35 cellular contexts compared by ENCODE assay signal in the genomic region with DNA sequence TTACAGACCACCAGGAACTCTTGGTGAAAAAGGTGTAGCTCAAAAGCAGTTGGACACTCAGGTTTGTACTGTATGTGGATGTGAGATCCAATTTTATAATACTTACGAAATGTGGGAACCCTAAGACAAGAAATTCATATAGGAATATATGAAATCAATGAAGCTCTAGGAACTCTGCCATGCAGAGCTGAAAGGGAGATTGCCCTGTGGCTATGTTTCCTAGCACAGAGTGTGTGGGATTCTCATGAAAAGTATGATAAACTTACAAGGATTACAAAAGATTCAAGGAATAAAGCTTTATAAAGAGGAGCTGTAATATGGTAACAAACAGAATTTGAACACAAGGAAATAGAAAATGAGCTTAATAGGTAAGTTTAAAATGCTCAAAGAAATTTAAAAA.
DNase-seq lines count a peak whose midpoint lies in the region; ATAC-seq, FAIRE-seq and TF ChIP-seq lines count a peak whose summit lies in the region.
"Had no signal": no experiment of that assay in that cellular context is flagged by ENCODE, and none has a peak within 500 bp of the region (broad histone marks: within the 10 kb centered on the region; RNA-seq: fewer than 3 reads in every experiment).

No MANE protein-coding gene starts in this region.

- H3K9ac ChIP-seq in SK-N-MC (ENCODE audit: insufficient read length) = peak overlapping the region; percentile 4
- H3K9ac ChIP-seq in adipocyte (ENCODE audit: low read length) = no peak overlapping the region
- H3K9ac ChIP-seq: BLaER1; BLaER1 treated with 17β-estradiol and CSF1 and Interleukin-3, amounts not matched to agents 10 nM and 100 nM had no signal

- H3K9me3 ChIP-seq in PC-9 (ENCODE audit: insufficient read depth, low read depth) = no peaks in the 10 kb centered on the region
- H3K9me3 ChIP-seq in SK-N-MC (ENCODE audit: low read depth, low read length) = no peaks in the 10 kb centered on the region
- H3K9me3 ChIP-seq in adipocyte (ENCODE audit: control insufficient read depth, low read length) = no peaks in the 10 kb centered on the region
- H3K9me3 ChIP-seq in upper lobe of left lung = no peaks in the 10 kb centered on the region
- H3K9me3 ChIP-seq: A549; BE2C; BLaER1; BLaER1 treated with 17β-estradiol and CSF1 and Interleukin-3, amounts not matched to agents 10 nM and 100 nM; Caco-2 had no signal

- POLR2A ChIA-PET in PC-9 (lab: Charles Lee; ENCODE audit: unreplicated experiment) = interaction anchor here (0.6 kb wide), 1 partner anchor 1910 kb away, joined by 4 read pairs; no protein-coding TSS in a partner anchor

- no peaks in the 10 kb centered on the region for H4K20me1 ChIP-seq in PC-9 (ENCODE audit: insufficient read depth)
- H4K20me1 ChIP-seq: BLaER1; BLaER1 treated with 17β-estradiol and CSF1 and Interleukin-3, amounts not matched to agents 10 nM and 100 nM had no signal

- no peak for ATAC-seq in upper lobe of left lung (ENCODE audit: low FRiP score in 2 of 2)
- no peak for ATAC-seq in stimulated activated naive CD8-positive, alpha-beta T cell treated with anti-CD3 and anti-CD28 coated beads, Interleukin-15, Interleukin-2, amounts not matched to agents 100 U/mL and 50 U/mL, for 24 hours
- ATAC-seq: A549; CD8-positive, alpha-beta T cell had no signal

- H3K27ac ChIP-seq in PC-9 (no peak overlapping the region), SK-N-MC (peak overlapping the region; percentile 84), upper lobe of left lung (no peak overlapping the region)
- H3K27ac ChIP-seq: 22Rv1; A549; BLaER1; BLaER1 treated with 17β-estradiol and CSF1 and Interleukin-3, amounts not matched to agents 10 nM and 100 nM; C4-2B had no signal

- 50 to 68% methylated on average over 1 of the region's 1 CpG for WGBS in upper lobe of left lung, 2 donors

- DNase-seq in NCI-H226 = peak; percentile 5
- no peak for DNase-seq in PC-9
- DNase-seq in SK-N-MC (ENCODE audit: low read depth, low spot score) = peak; percentile 59
- peak; percentile 61 for DNase-seq in adipocyte (ENCODE audit: low read depth)
- DNase-seq in activated gamma-delta T cell treated with Interleukin-2 at 50 U/mL for 16 hours = no peak
- DNase-seq in upper lobe of left lung = no peak
- DNase-seq in stimulated activated naive CD8-positive, alpha-beta T cell treated with anti-CD3 and anti-CD28 coated beads, Interleukin-15, Interleukin-2, amounts not matched to agents 100 U/mL and 50 U/mL, for 24 hours = no peak
- DNase-seq in GM12891 (ENCODE audit: insufficient read length, low spot score) = no peak
- DNase-seq: 8988T; ACHN; AML-193; BE2C; C1 segment of cervical spinal cord; Caco-2; Calu3; CD4-positive, alpha-beta memory T cell; CD4-positive, alpha-beta T cell; CD4-positive, CD25-positive, alpha-beta regulatory T cell; CD8-positive, alpha-beta memory T cell; CD8-positive, alpha-beta T cell; COR-L47; DMS 273 treated with DMSO at 0.1 percent for 48 hours; DMS153; DMS53; DMS79; DMS79 treated with DMSO at 0.1 percent for 48 hours; DND-41; EL had no signal

- TF ChIP-seq CTCF in PC-9 (conservative IDR thresholded peaks at IDR 0.05) (no peak), upper lobe of left lung (IDR thresholded peaks at IDR 0.05) (no peak)

- no peaks in the 10 kb centered on the region for H3F3A ChIP-seq in PC-9 (ENCODE audit: insufficient read depth, low read depth)

- no peaks in the 10 kb centered on the region for H3K27me3 ChIP-seq in PC-9 (ENCODE audit: insufficient read depth, low read depth)
- H3K27me3 ChIP-seq in adipocyte (replicated peaks; ENCODE audit: control insufficient read depth, insufficient read depth, low read length) = no peaks in the 10 kb centered on the region
- H3K27me3 ChIP-seq in upper lobe of left lung = no peaks in the 10 kb centered on the region
- H3K27me3 ChIP-seq: BE2C; BLaER1; BLaER1 treated with 17β-estradiol and CSF1 and Interleukin-3, amounts not matched to agents 10 nM and 100 nM had no signal

- peak overlapping the region; percentile 48; the same call in 1 of the 2 replicates for H2AFZ ChIP-seq in PC-9

- TF ChIP-seq POLR2A in upper lobe of left lung (IDR thresholded peaks at IDR 0.05) (no peak), GM12891 (IDR thresholded peaks at IDR 0.05; ENCODE audit: low read depth, low read length) (no peak)

- no peaks in the 10 kb centered on the region for H3K9me2 ChIP-seq in PC-9 (ENCODE audit: insufficient read depth)

- no peaks in the 10 kb centered on the region for H3K36me3 ChIP-seq in PC-9 (ENCODE audit: low read depth)
- H3K36me3 ChIP-seq in SK-N-MC (ENCODE audit: insufficient read depth, low read length) = no peaks in the 10 kb centered on the region
- H3K36me3 ChIP-seq in adipocyte (ENCODE audit: control insufficient read depth, insufficient read depth, low read length, severe bottlenecking) = no peaks in the 10 kb centered on the region
- H3K36me3 ChIP-seq in upper lobe of left lung = no peaks in the 10 kb centered on the region
- H3K36me3 ChIP-seq: BE2C; BLaER1; BLaER1 treated with 17β-estradiol and CSF1 and Interleukin-3, amounts not matched to agents 10 nM and 100 nM had no signal

- no peak overlapping the region for H3K4me2 ChIP-seq in PC-9
- H3K4me2 ChIP-seq: A549; BLaER1; BLaER1 treated with 17β-estradiol and CSF1 and Interleukin-3, amounts not matched to agents 10 nM and 100 nM had no signal

- no peaks in the 10 kb centered on the region for H3K79me2 ChIP-seq in PC-9 (ENCODE audit: low read depth)

- no peak for FAIRE-seq in GM12891 (lab: Jason Lieb, UNC)
- FAIRE-seq: A204.1, A549, D721Med had no signal

- BruUV-seq in PC-9 (replicated peaks; lab: Mats Ljungman, UMichigan) = no TSS peak

- CTCF ChIA-PET in PC-9 (lab: Charles Lee) = no interaction called here

- intact Hi-C loops in PC-9 (cut with micrococcal nuclease; ENCODE audit: unreplicated experiment) = no loop called here

- no peak overlapping the region for H3K4me3 ChIP-seq in PC-9
- H3K4me3 ChIP-seq in SK-N-MC = peak overlapping the region; percentile 44
- H3K4me3 ChIP-seq in adipocyte (ENCODE audit: low read length) = no peak overlapping the region
- H3K4me3 ChIP-seq in upper lobe of left lung = no peak overlapping the region
- H3K4me3 ChIP-seq: A549; BLaER1; BLaER1 treated with 17β-estradiol and CSF1 and Interleukin-3, amounts not matched to agents 10 nM and 100 nM had no signal

- no peak for TF ChIP-seq EP300 in upper lobe of left lung (IDR thresholded peaks at IDR 0.05)

- H3K4me1 ChIP-seq in PC-9 (replicated peaks; ENCODE audit: insufficient read depth) (no peaks in the 10 kb centered on the region), adipocyte (ENCODE audit: control insufficient read depth, insufficient read depth, low read length) (peaks cover 5% of the 10 kb centered on the region), upper lobe of left lung (no peaks in the 10 kb centered on the region)
- H3K4me1 ChIP-seq: A549; BE2C; BLaER1; BLaER1 treated with 17β-estradiol and CSF1 and Interleukin-3, amounts not matched to agents 10 nM and 100 nM; Caco-2 had no signal

TF ChIP-seq in GM12891, 5 proteins besides CTCF, POLR2A, EP300 and RAD21:
- TF ChIP-seq PAX5 (IDR thresholded peaks at IDR 0.05; ENCODE audit: insufficient read depth, low read length, severe bottlenecking) (no peak), TAF1 (IDR thresholded peaks at IDR 0.05; ENCODE audit: low read depth, low read length) (no peak), POLR2AphosphoS5 (IDR thresholded peaks at IDR 0.05; ENCODE audit: low read depth, low read length) (no peak), SPI1 (IDR thresholded peaks at IDR 0.05; ENCODE audit: low read depth, low read length) (no peak), POU2F2 (IDR thresholded peaks at IDR 0.05; ENCODE audit: low read depth, low read length) (no peak)

Comparison
In these comparisons a context has a peak if more than half of its experiments do, and no peak if none do; other contexts are left out.
1. DNase-seq: peak in NCI-H226 (single experiment), SK-N-MC (single experiment) and adipocyte (single experiment); none in PC-9 (0 of 2), activated gamma-delta T cell treated with Interleukin-2 at 50 U/mL for 16 hours (single experiment), upper lobe of left lung (0 of 2), stimulated activated naive CD8-positive, alpha-beta T cell treated with anti-CD3 and anti-CD28 coated beads, Interleukin-15, Interleukin-2, amounts not matched to agents 100 U/mL and 50 U/mL, for 24 hours (single experiment) and GM12891 (single experiment).